In genomic region chr15:64149424-64150235, GRCh38 we compare ENCODE assay signal across 2 cellular contexts.
A peak's percentile ranks its signal among the peaks of the same experiment; 100 is the strongest.
TF ChIP-seq lines count a peak whose summit lies in the region.

No MANE protein-coding gene starts in this region.

TF ChIP-seq in K562, 482 proteins besides CTCF, POLR2A, EP300 and RAD21 (continues in another document):
- TF ChIP-seq ZSCAN29 (IDR thresholded peaks at IDR 0.05) (no peak), BRD9 (IDR thresholded peaks at IDR 0.05; ENCODE audit: low read depth, partially characterized antibody) (no peak), SUPT5H (IDR thresholded peaks at IDR 0.05) (no peak), ZNF511 (CRISPR knock-in tag; IDR thresholded peaks at IDR 0.05) (no peak), HSF4 (CRISPR knock-in tag; IDR thresholded peaks at IDR 0.05; ENCODE audit: borderline replicate concordance) (no peak), CBX8 (IDR thresholded peaks at IDR 0.05; ENCODE audit: borderline replicate concordance, extremely low read depth, low read depth, low read length, poor library complexity, severe bottlenecking) (no peak), PKNOX1 (IDR thresholded peaks at IDR 0.05) (0 out of 2 replicates have a peak, but pooled peaks have one; percentile 32), SRSF3 (IDR thresholded peaks at IDR 0.05; ENCODE audit: insufficient read depth, low read length) (no peak), ZNF134 (CRISPR knock-in tag; conservative IDR thresholded peaks at IDR 0.05) (no peak), DDX20 (tag; IDR thresholded peaks at IDR 0.05; ENCODE audit: low read depth) (no peak), SMARCA5 (IDR thresholded peaks at IDR 0.05) (peak; percentile 86; the same call in 1 of the 2 replicates), CREBBP (IDR thresholded peaks at IDR 0.05; ENCODE audit: low read depth, low read length) (no peak), NBN (IDR thresholded peaks at IDR 0.05; ENCODE audit: low read depth) (0 out of 2 replicates have a peak, but pooled peaks have one; percentile 48), WHSC1 (IDR thresholded peaks at IDR 0.05; ENCODE audit: low read length) (no peak), BCOR (IDR thresholded peaks at IDR 0.05) (peak; percentile 89), ELF1 (tag; IDR thresholded peaks at IDR 0.05) (no peak), SREBF2 (CRISPR knock-in tag; IDR thresholded peaks at IDR 0.05) (no peak), NFRKB (IDR thresholded peaks at IDR 0.05; ENCODE audit: low read depth) (0 out of 2 replicates have a peak, but pooled peaks have one; percentile 35), NR2F6 (CRISPR knock-in tag; IDR thresholded peaks at IDR 0.05) (no peak), BCL6 (CRISPR knock-in tag; IDR thresholded peaks at IDR 0.05) (no peak), ZNF3 (CRISPR knock-in tag; IDR thresholded peaks at IDR 0.05) (no peak), MAX (CRISPR knock-in tag; IDR thresholded peaks at IDR 0.05) (no peak), MITF (IDR thresholded peaks at IDR 0.05) (no peak), TRIM24 (IDR thresholded peaks at IDR 0.05) (0 out of 4 replicates have a peak, but pooled peaks of 1 of the 2 experiments have one; percentile 11)
- TF ChIP-seq, protein P1, sequence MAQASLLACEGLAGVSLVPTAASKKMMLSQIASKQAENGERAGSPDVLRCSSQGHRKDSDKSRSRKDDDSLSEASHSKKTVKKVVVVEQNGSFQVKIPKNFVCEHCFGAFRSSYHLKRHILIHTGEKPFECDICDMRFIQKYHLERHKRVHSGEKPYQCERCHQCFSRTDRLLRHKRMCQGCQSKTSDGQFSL (CRISPR knock-in tag; IDR thresholded peaks at IDR 0.05), result no peak
- TF ChIP-seq, protein P1 (tag; IDR thresholded peaks at IDR 0.05), result no peak
- TF ChIP-seq, protein P2, sequence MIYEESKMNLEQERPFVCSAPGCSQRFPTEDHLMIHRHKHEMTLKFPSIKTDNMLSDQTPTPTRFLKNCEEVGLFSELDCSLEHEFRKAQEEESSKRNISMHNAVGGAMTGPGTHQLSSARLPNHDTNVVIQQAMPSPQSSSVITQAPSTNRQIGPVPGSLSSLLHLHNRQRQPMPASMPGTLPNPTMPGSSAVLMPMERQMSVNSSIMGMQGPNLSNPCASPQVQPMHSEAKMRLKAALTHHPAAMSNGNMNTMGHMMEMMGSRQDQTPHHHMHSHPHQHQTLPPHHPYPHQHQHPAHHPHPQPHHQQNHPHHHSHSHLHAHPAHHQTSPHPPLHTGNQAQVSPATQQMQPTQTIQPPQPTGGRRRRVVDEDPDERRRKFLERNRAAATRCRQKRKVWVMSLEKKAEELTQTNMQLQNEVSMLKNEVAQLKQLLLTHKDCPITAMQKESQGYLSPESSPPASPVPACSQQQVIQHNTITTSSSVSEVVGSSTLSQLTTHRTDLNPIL (CRISPR knock-in tag; IDR thresholded peaks at IDR 0.05), result no peak
- TF ChIP-seq, protein P3, sequence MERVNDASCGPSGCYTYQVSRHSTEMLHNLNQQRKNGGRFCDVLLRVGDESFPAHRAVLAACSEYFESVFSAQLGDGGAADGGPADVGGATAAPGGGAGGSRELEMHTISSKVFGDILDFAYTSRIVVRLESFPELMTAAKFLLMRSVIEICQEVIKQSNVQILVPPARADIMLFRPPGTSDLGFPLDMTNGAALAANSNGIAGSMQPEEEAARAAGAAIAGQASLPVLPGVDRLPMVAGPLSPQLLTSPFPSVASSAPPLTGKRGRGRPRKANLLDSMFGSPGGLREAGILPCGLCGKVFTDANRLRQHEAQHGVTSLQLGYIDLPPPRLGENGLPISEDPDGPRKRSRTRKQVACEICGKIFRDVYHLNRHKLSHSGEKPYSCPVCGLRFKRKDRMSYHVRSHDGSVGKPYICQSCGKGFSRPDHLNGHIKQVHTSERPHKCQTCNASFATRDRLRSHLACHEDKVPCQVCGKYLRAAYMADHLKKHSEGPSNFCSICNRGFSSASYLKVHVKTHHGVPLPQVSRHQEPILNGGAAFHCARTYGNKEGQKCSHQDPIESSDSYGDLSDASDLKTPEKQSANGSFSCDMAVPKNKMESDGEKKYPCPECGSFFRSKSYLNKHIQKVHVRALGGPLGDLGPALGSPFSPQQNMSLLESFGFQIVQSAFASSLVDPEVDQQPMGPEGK (CRISPR knock-in tag; IDR thresholded peaks at IDR 0.05; ENCODE audit: borderline replicate concordance), result no peak

TF ChIP-seq in HEK293T, 16 proteins besides CTCF, POLR2A, EP300 and RAD21:
- TF ChIP-seq CTBP1 (IDR thresholded peaks at IDR 0.05; ENCODE audit: borderline replicate concordance) (no peak), FOXM1 (IDR thresholded peaks at IDR 0.05; ENCODE audit: borderline replicate concordance) (no peak)
TF ChIP-seq in HEK293T: peak in this region for 0.
